Comparison of ENCODE assay signal across 31 cellular contexts in the genomic region with DNA sequence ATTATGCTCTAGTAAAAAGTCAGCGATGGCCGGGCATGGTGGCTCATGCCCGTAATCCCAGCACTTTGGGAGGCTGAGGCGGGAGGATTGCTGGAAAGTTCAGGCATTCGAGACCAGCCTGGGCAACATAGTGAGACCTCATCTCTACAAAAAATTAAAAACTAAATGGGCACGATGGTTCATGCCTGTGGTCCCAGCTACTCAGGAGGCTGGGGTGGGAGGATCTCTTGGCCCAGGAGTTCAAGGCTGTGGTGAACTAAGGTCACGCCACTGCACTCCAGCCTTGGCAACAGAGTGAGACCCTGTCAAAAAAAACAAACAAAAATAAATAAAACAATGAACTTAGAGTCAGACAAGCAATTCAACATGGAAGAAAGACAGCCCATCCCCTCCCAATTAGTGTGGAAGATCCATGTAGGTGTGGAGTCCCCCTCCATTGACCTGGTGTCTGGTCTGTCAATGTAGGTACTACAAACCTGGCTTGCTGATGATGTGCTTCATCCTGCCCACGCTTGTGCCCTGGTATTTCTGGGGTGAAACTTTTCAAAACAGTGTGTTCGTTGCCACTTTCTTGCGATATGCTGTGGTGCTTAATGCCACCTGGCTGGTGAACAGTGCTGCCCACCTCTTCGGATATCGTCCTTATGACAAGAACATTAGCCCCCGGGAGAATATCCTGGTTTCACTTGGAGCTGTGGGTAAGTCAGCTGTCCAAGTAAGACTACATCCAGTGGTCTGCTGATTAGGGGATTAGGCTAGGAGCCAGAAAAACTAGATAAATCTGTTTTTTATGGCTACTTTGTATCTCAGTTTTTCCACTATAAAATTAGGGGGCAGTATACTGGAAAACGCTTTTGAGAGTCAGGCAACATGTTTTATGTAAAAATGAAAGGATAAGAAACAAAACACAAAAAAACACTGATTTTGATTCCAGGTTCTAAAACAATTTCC. TPM values are rescaled to one million over a fixed set of nuclear protein-coding genes. Genes with fewer than 3 reads are reported as not detected.
DNase-seq lines count a peak whose midpoint lies in the region; ATAC-seq and TF ChIP-seq lines count a peak whose summit lies in the region.
"Had no signal": no experiment of that assay in that cellular context is flagged by ENCODE, and none has a peak within 500 bp of the region (broad histone marks: within the 10 kb centered on the region; RNA-seq: fewer than 3 reads in every experiment).

No MANE protein-coding gene starts in this region.

- DNase-seq in right cardiac atrium (no peak), Right ventricle myocardium inferior (ENCODE audit: missing footprints) (no peak), RWPE2 (ENCODE audit: low spot score) (no peak), fibroblast of villous mesenchyme (ENCODE audit: low read depth) (peak; percentile 84), kidney glomerular epithelial cell (lab: John Stamatoyannopoulos, UW) (no peak), NCI-H524 treated with DMSO at 0.1 percent for 48 hours (lab: John Stamatoyannopoulos, UW) (no peak)
- no peak for DNase-seq in stimulated activated effector memory CD8-positive, alpha-beta T cell treated with anti-CD3 and anti-CD28 coated beads, Interleukin-12 subunit alpha, Interleukin-12 subunit beta, amount 100 ng/mL, for 72 hours (ENCODE audit: low spot score in 2 of 2)
- DNase-seq: activated CD4-positive, alpha-beta memory T cell treated with anti-CD3 and anti-CD28 coated beads, Interleukin-2, amount 10 ng/mL, durations not matched to agents 7 days and 5 days; activated CD4-positive, alpha-beta T cell treated with anti-CD3 and anti-CD28 coated beads for 1 hour; activated effector memory CD4-positive, alpha-beta T cell treated with Interleukin-2 at 50 U/mL for 16 hours; DMS79; hypothalamus; immature natural killer cell; naive thymus-derived CD8-positive, alpha-beta T cell; NCI-H1048; NCI-H187; NCI-H2171; NCI-H524; Peyer's patch; small intestine; stimulated activated CD4-positive, alpha-beta T cell treated with anti-CD3 and anti-CD28 coated beads, Interleukin-1b, Interleukin-23, amount 100 ng/mL, for 48 hours; transverse colon had no signal

- peaks cover 15% of the 10 kb centered on the region for H3K4me1 ChIP-seq in right cardiac atrium (ENCODE audit: control insufficient read depth, insufficient read depth, low read length)
- H3K4me1 ChIP-seq in RWPE2 (ENCODE audit: insufficient read depth, poor library complexity, severe bottlenecking), result peaks cover 48% of the 10 kb centered on the region
- H3K4me1 ChIP-seq: ascending aorta had no signal

- peaks cover 100% of the 10 kb centered on the region for H3K36me3 ChIP-seq in RWPE2 (ENCODE audit: low read depth)

- peaks cover 100% of the 10 kb centered on the region for H3K36me3 Mint-ChIP-seq in stimulated activated effector memory CD8-positive, alpha-beta T cell treated with anti-CD3 and anti-CD28 coated beads, Interleukin-12 subunit alpha, Interleukin-12 subunit beta, amount 100 ng/mL, for 72 hours

- peaks cover 43% of the 10 kb centered on the region for H3K4me1 Mint-ChIP-seq in stimulated activated effector memory CD8-positive, alpha-beta T cell treated with anti-CD3 and anti-CD28 coated beads, Interleukin-12 subunit alpha, Interleukin-12 subunit beta, amount 100 ng/mL, for 72 hours
- H3K4me1 Mint-ChIP-seq: central memory CD8-positive, alpha-beta T cell; immature natural killer cell had no signal

- H3K9me3 ChIP-seq in right cardiac atrium (ENCODE audit: control insufficient read depth, low read length), result no peaks in the 10 kb centered on the region
- no peaks in the 10 kb centered on the region for H3K9me3 ChIP-seq in RWPE2 (ENCODE audit: severe bottlenecking)
- H3K9me3 ChIP-seq: ascending aorta, BLaER1, Peyer's patch, SJSA1, transverse colon had no signal

- H3K27me3 ChIP-seq in right cardiac atrium (ENCODE audit: control insufficient read depth, insufficient read depth) (no peaks in the 10 kb centered on the region), RWPE2 (ENCODE audit: insufficient read depth, poor library complexity, severe bottlenecking) (no peaks in the 10 kb centered on the region)
- H3K27me3 ChIP-seq: ascending aorta, BLaER1, Peyer's patch, SJSA1, transverse colon had no signal

- no peak for TF ChIP-seq CTCF in RWPE2 (IDR thresholded peaks at IDR 0.05; ENCODE audit: poor library complexity, severe bottlenecking)
- TF ChIP-seq CTCF in fibroblast of villous mesenchyme (IDR thresholded peaks at IDR 0.05; ENCODE audit: insufficient read depth, low read depth, low read length), result no peak

- peak overlapping the region; percentile 2 for H3K27ac Mint-ChIP-seq in stimulated activated effector memory CD8-positive, alpha-beta T cell treated with anti-CD3 and anti-CD28 coated beads, Interleukin-12 subunit alpha, Interleukin-12 subunit beta, amount 100 ng/mL, for 72 hours
- H3K27ac Mint-ChIP-seq: activated naive CD8-positive, alpha-beta T cell; dendritic cell treated with granulocyte-macrophage colony-stimulating factor and Interleukin-4, amounts not matched to agents 40 ng/mL and 50 ng/mL, for 4 days; immature natural killer cell had no signal

- 77% methylated on average over 14 of the region's 14 CpGs for WGBS in right cardiac atrium

- ATAC-seq in right cardiac atrium (no peak), Right ventricle myocardium inferior (no peak), RWPE2 (ENCODE audit: low read depth) (no peak), GM21619 (IDR thresholded peaks at IDR 0.05; ENCODE audit: unreplicated experiment) (no peak)
- ATAC-seq in stimulated activated effector memory CD8-positive, alpha-beta T cell treated with anti-CD3 and anti-CD28 coated beads, Interleukin-12 subunit alpha, Interleukin-12 subunit beta, amount 100 ng/mL, for 72 hours, result no peak
- ATAC-seq: left lobe of liver; naive thymus-derived CD8-positive, alpha-beta T cell had no signal

- H3K4me3 Mint-ChIP-seq in stimulated activated effector memory CD8-positive, alpha-beta T cell treated with anti-CD3 and anti-CD28 coated beads, Interleukin-12 subunit alpha, Interleukin-12 subunit beta, amount 100 ng/mL, for 72 hours, result no peak overlapping the region
- H3K4me3 Mint-ChIP-seq: activated CD4-positive, alpha-beta memory T cell treated with anti-CD3 and anti-CD28 coated beads, Interleukin-2, amount 10 ng/mL, durations not matched to agents 7 days and 5 days; activated naive CD8-positive, alpha-beta T cell; central memory CD8-positive, alpha-beta T cell; dendritic cell treated with granulocyte-macrophage colony-stimulating factor and Interleukin-4, amounts not matched to agents 40 ng/mL and 50 ng/mL, for 4 days; immature natural killer cell; naive thymus-derived CD8-positive, alpha-beta T cell had no signal

- no peaks in the 10 kb centered on the region for H3K9me3 Mint-ChIP-seq in stimulated activated effector memory CD8-positive, alpha-beta T cell treated with anti-CD3 and anti-CD28 coated beads, Interleukin-12 subunit alpha, Interleukin-12 subunit beta, amount 100 ng/mL, for 72 hours
- H3K9me3 Mint-ChIP-seq: activated CD4-positive, alpha-beta memory T cell treated with anti-CD3 and anti-CD28 coated beads, Interleukin-2, amount 10 ng/mL, durations not matched to agents 7 days and 5 days; central memory CD8-positive, alpha-beta T cell; dendritic cell treated with granulocyte-macrophage colony-stimulating factor and Interleukin-4, amounts not matched to agents 40 ng/mL and 50 ng/mL, for 4 days; immature natural killer cell; naive thymus-derived CD8-positive, alpha-beta T cell had no signal

- no peak overlapping the region for H3K4me3 ChIP-seq in right cardiac atrium (ENCODE audit: low read length)
- no peak overlapping the region for H3K4me3 ChIP-seq in RWPE2 (ENCODE audit: severe bottlenecking)
- H3K4me3 ChIP-seq in fibroblast of villous mesenchyme (ENCODE audit: low read depth, low read length), result no peak overlapping the region
- H3K4me3 ChIP-seq: ascending aorta, BLaER1, Peyer's patch, SJSA1, transverse colon had no signal

- peak overlapping the region; percentile 8 for H3K27ac ChIP-seq in right cardiac atrium (ENCODE audit: low read length)
- peak overlapping the region; percentile 91 for H3K27ac ChIP-seq in RWPE2 (ENCODE audit: poor library complexity, severe bottlenecking)
- H3K27ac ChIP-seq: ascending aorta, BLaER1, Peyer's patch, transverse colon had no signal

- intact Hi-C loops in right cardiac atrium (cut with DNase I) (no loop called here), Right ventricle myocardium inferior (cut with DNase I) (no loop called here)

RNA-seq across cellular contexts. Expression of a gene that starts 9.3 kb away (rescaled TPM):
- 10 to 100 TPM; 12.2 to 45.4 (median 23.4) TPM for total RNA-seq in right cardiac atrium
- 116 TPM for polyA plus RNA-seq in right cardiac atrium
- total RNA-seq in Right ventricle myocardium inferior, result 53.6 TPM
- total RNA-seq in fibroblast of villous mesenchyme, result 819 and 937 TPM in 2 replicates

RNA-seq across cellular contexts. Expression of a gene that starts 26.3 kb away (rescaled TPM):
- total RNA-seq in right cardiac atrium, result not detected
- polyA plus RNA-seq in right cardiac atrium, result not detected
- total RNA-seq in Right ventricle myocardium inferior, result not detected
- not detected in 2 replicates for total RNA-seq in fibroblast of villous mesenchyme
- total RNA-seq: ascending aorta; fibroblast of lung; naive thymus-derived CD8-positive, alpha-beta T cell; Peyer's patch; SJSA1 had no signal
- polyA plus RNA-seq: fibroblast of lung; immature natural killer cell; naive thymus-derived CD8-positive, alpha-beta T cell had no signal

Comparison
In these comparisons a context has a peak if more than half of its experiments do, and no peak if none do; other contexts are left out.
1. RNA of a gene that starts 9.3 kb away (total RNA-seq): 819 to 937 TPM in fibroblast of villous mesenchyme; 53.6 TPM in Right ventricle myocardium inferior (single experiment) and 12.2 to 45.4 TPM in right cardiac atrium; every median in the first group is over 10 times any median in the second.